ENCODE assay signal across 13 cellular contexts in the genomic region with DNA sequence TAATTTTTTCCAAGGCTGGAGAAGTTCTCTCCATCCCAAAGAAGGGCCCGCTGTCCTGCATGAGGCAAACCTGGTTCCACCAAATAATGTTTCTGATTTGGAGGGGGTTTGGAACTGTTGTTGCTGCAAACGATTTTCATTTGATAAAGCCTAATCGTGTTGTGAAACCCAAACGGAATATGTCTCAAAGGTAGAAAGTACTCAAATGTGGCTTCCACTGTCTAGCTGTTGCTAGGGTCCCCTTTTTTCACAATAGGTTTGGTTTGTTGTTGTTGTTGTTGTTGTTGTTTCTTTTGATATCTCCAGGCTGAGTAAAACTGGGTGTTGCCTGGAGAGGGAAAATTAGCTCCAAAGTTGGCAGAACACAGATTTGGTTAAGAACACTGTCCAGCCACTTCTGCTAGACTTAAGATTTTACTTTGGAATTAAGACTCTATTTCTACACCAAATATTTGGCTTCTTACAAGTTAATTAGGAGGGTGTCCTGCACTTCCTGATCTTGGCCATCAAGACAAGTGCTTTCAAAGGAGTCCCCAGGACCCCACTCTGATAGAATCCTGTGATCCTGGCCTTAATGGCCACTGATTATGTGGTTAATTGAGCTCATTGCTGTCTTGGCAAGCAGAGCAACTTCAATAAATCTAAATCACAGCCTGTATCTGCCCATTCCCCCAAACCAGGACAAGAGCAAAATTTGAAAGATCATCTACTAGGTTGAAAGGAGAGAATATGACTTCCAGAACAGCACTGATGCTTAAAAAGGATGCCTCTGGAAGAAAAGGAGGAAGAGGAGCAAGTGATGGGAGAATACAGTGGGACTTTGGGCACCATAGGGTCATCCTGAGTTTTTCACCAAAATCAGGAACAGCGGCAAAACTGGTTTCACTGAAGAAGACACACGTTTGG. TPM values are rescaled to one million over a fixed set of nuclear protein-coding genes. Genes with fewer than 3 reads are reported as not detected.
DNase-seq lines count a peak whose midpoint lies in the region; ATAC-seq and TF ChIP-seq lines count a peak whose summit lies in the region.
"Had no signal": no experiment of that assay in that cellular context is flagged by ENCODE, and none has a peak within 500 bp of the region (broad histone marks: within the 10 kb centered on the region; RNA-seq: fewer than 3 reads in every experiment).

No MANE protein-coding gene starts in this region.

- no peak overlapping the region for H2BK12ac ChIP-seq in H9 (ENCODE audit: insufficient read length, low read depth, low read length)

- H3K4me2 ChIP-seq in H9 (ENCODE audit: insufficient read depth, insufficient read length, low read length): no peak overlapping the region
- H3K4me2 ChIP-seq in OCI-LY3 (ENCODE audit: low read length): 0 out of 2 replicates have a peak overlapping the region, but pooled peaks have one; percentile 51
- no peak overlapping the region for H3K4me2 ChIP-seq in smooth muscle cell
- H3K4me2 ChIP-seq: KMS-11 had no signal

- H3K9me3 ChIP-seq in H9 (ENCODE audit: control insufficient read depth, low read depth, low read length) (no peaks in the 10 kb centered on the region), OCI-LY3 (ENCODE audit: insufficient read depth, low read length) (no peaks in the 10 kb centered on the region), iPS-15b (ENCODE audit: control insufficient read depth, insufficient read depth, low read length) (no peaks in the 10 kb centered on the region), smooth muscle cell (replicated peaks; ENCODE audit: low read depth) (no peaks in the 10 kb centered on the region)

- H3K27ac Mint-ChIP-seq in H9 (no peak overlapping the region), HFFc6 (no peak overlapping the region)
- H3K27ac Mint-ChIP-seq: CD14-positive monocyte had no signal

- H3K4me1 ChIP-seq in H9 (ENCODE audit: insufficient read depth, low read length) (peaks cover 3% of the 10 kb centered on the region; the same call in 1 of the 2 replicates), OCI-LY3 (ENCODE audit: low read length) (no peaks in the 10 kb centered on the region), iPS-15b (ENCODE audit: control insufficient read depth, insufficient read depth, low read length) (no peaks in the 10 kb centered on the region), smooth muscle cell (ENCODE audit: low read depth) (peaks cover 21% of the 10 kb centered on the region)

- no peaks in the 10 kb centered on the region for H3K79me1 ChIP-seq in H9 (ENCODE audit: insufficient read depth, low read depth, low read length, poor library complexity, severe bottlenecking)

- no peaks in the 10 kb centered on the region for H3K23me2 ChIP-seq in H9 (ENCODE audit: insufficient read length, low read depth, low read length, poor library complexity, severe bottlenecking)

- H3K36me3 Mint-ChIP-seq in H9 (ENCODE audit: insufficient read depth in 1 of 3, low read depth in 3 of 3) (peaks cover 0 to 3% (median 0%) of the 10 kb centered on the region in 3 experiments; a peak in 2 of 7 replicates), HFFc6 (ENCODE audit: low read depth) (peaks cover 8% of the 10 kb centered on the region; the same call in 1 of the 2 replicates)

- H3K4me3 ChIP-seq in OCI-LY3 (ENCODE audit: low read length) (no peak overlapping the region), iPS-15b (ENCODE audit: low read depth, low read length) (peak overlapping the region; percentile 3), smooth muscle cell (peak overlapping the region; percentile 50)

- H4K5ac ChIP-seq in H9 (ENCODE audit: insufficient read length, low read depth, low read length): no peak overlapping the region

- H2AK5ac ChIP-seq in H9 (ENCODE audit: insufficient read length, low read length): no peak overlapping the region

- H3K9ac ChIP-seq in H9 (ENCODE audit: extremely low read depth, insufficient read length, low read length) (no peak overlapping the region), OCI-LY3 (ENCODE audit: low read length) (no peak overlapping the region), iPS-15b (ENCODE audit: low read depth, low read length) (no peak overlapping the region), smooth muscle cell (ENCODE audit: low read depth) (no peak overlapping the region)
- H3K9ac ChIP-seq: KMS-11 had no signal

- H3K4me1 Mint-ChIP-seq in H9 (peaks cover 11 to 32% of the 10 kb centered on the region in 2 experiments), HFFc6 (ENCODE audit: low read depth) (peaks cover 24% of the 10 kb centered on the region)

- DNase-seq in H9 (peak; percentile 11), smooth muscle cell (lab: John Stamatoyannopoulos, UW; ENCODE audit: unreplicated experiment) (no peak), NCI-H187 treated with DMSO at 0.1 percent for 48 hours (lab: John Stamatoyannopoulos, UW) (no peak), HFFc6 (no peak)
- DNase-seq: MV-4-11 had no signal

- H3K27ac ChIP-seq in H9 (ENCODE audit: insufficient read length, low read depth, low read length): no peak overlapping the region
- no peak overlapping the region for H3K27ac ChIP-seq in OCI-LY3 (ENCODE audit: low read length)
- H3K27ac ChIP-seq in smooth muscle cell (ENCODE audit: low read depth): no peak overlapping the region
- H3K27ac ChIP-seq: KMS-11 had no signal

- no peak overlapping the region for H3K18ac ChIP-seq in H9 (ENCODE audit: insufficient read length, low read depth, low read length)

- H2BK15ac ChIP-seq in H9 (ENCODE audit: low read depth, low read length): no peak overlapping the region

- H3K27me3 Mint-ChIP-seq in H9 (ENCODE audit: low read depth) (peaks cover 98% of the 10 kb centered on the region), HFFc6 (ENCODE audit: insufficient read depth) (peaks cover 50% of the 10 kb centered on the region)

- H2AFZ ChIP-seq in H9 (ENCODE audit: low read length): no peak overlapping the region
- H2AFZ ChIP-seq in OCI-LY3 (ENCODE audit: low read depth, low read length): no peak overlapping the region
- no peak overlapping the region for H2AFZ ChIP-seq in smooth muscle cell (ENCODE audit: low read depth)

- no peak overlapping the region for H3K4me3 Mint-ChIP-seq in H9
- no peak overlapping the region for H3K4me3 Mint-ChIP-seq in HFFc6

- H2BK20ac ChIP-seq in H9 (ENCODE audit: low read depth, low read length, poor library complexity, severe bottlenecking): no peak overlapping the region

- no peak overlapping the region for H2BK5ac ChIP-seq in H9 (ENCODE audit: insufficient read length, low read length)

- H3K36me3 ChIP-seq in OCI-LY3 (replicated peaks; ENCODE audit: low read depth, low read length) (no peaks in the 10 kb centered on the region), iPS-15b (ENCODE audit: control insufficient read depth, insufficient read depth, low read length) (no peaks in the 10 kb centered on the region), smooth muscle cell (ENCODE audit: low read depth) (no peaks in the 10 kb centered on the region)

- no peak overlapping the region for H3K23ac ChIP-seq in H9 (ENCODE audit: insufficient read length, low read depth, low read length)

- no peak overlapping the region for H4K91ac ChIP-seq in H9 (ENCODE audit: insufficient read length, low read depth, low read length)

- no peak overlapping the region for H4K8ac ChIP-seq in H9 (replicated peaks; ENCODE audit: insufficient read length, low read depth, low read length)

- H3K9me3 Mint-ChIP-seq in H9 (peaks cover 11 to 14% of the 10 kb centered on the region in 2 experiments; a peak in 4 of 5 replicates), HFFc6 (no peaks in the 10 kb centered on the region)

- H2BK120ac ChIP-seq in H9 (ENCODE audit: low read depth, low read length, poor library complexity, severe bottlenecking): no peak overlapping the region

- TF ChIP-seq CTCF in H9 (conservative IDR thresholded peaks at IDR 0.05): no peak
- TF ChIP-seq CTCF in OCI-LY3 (IDR thresholded peaks at IDR 0.05; ENCODE audit: low read depth, low read length): no peak
- no peak for TF ChIP-seq CTCF in smooth muscle cell (IDR thresholded peaks at IDR 0.05; ENCODE audit: borderline replicate concordance, insufficient read depth, poor library complexity, severe bottlenecking)
- no peak for TF ChIP-seq CTCF in HFFc6 (IDR thresholded peaks at IDR 0.05)

- no peak overlapping the region for H3K56ac ChIP-seq in H9 (ENCODE audit: insufficient read length, low read depth, low read length)

- H3T11ph ChIP-seq in H9 (ENCODE audit: low read length): no peak overlapping the region

- no peaks in the 10 kb centered on the region for H3K79me2 ChIP-seq in H9 (ENCODE audit: insufficient read depth, low read length)
- H3K79me2 ChIP-seq in OCI-LY3 (ENCODE audit: low read length): no peaks in the 10 kb centered on the region
- no peaks in the 10 kb centered on the region for H3K79me2 ChIP-seq in smooth muscle cell (ENCODE audit: low read depth)

- no peak for ATAC-seq in HG02678 (IDR thresholded peaks at IDR 0.05; ENCODE audit: unreplicated experiment)

- no CpG with 5 or more reads among the region's 6 CpGs for WGBS in H9 (ENCODE audit: extremely low coverage, insufficient read length, low lambda C conversion rate)
- 24% methylated on average over 6 of the region's 6 CpGs for WGBS in smooth muscle cell (ENCODE audit: low lambda C conversion rate)

- no peak overlapping the region for H3K14ac ChIP-seq in H9 (ENCODE audit: insufficient read depth, low read length)

- H3K27me3 ChIP-seq in H9 (ENCODE audit: insufficient read depth, low read length): peaks cover 96% of the 10 kb centered on the region
- no peaks in the 10 kb centered on the region; the same call in 1 of the 2 replicates for H3K27me3 ChIP-seq in OCI-LY3 (ENCODE audit: low read depth, low read length)
- H3K27me3 ChIP-seq in iPS-15b (ENCODE audit: control insufficient read depth, insufficient read depth, low read length): peaks cover 95% of the 10 kb centered on the region
- H3K27me3 ChIP-seq in smooth muscle cell (ENCODE audit: low read depth): peaks cover 100% of the 10 kb centered on the region

- no peaks in the 10 kb centered on the region for H3F3A ChIP-seq in smooth muscle cell (ENCODE audit: low read depth)

- no peak overlapping the region for H3K4ac ChIP-seq in H9 (ENCODE audit: low read depth, low read length)

- H4K20me1 ChIP-seq in H9 (ENCODE audit: control insufficient read depth, insufficient read depth, insufficient read length) (no peaks in the 10 kb centered on the region), OCI-LY3 (ENCODE audit: insufficient read depth, low read length) (no peaks in the 10 kb centered on the region), smooth muscle cell (ENCODE audit: low read depth) (no peaks in the 10 kb centered on the region)

RNA-seq across cellular contexts. Expression of a gene that starts 3.3 kb away (rescaled TPM):
- total RNA-seq in H9 (2021) (not detected in 2 replicates), smooth muscle cell (0.31 and 1.9 TPM in 2 replicates)
- polyA plus RNA-seq in smooth muscle cell: 0.45 and 1.9 TPM in 2 replicates
- total RNA-seq in HFFc6 (2021; fragmentation: NEBNext Ultra II Directional; extraction: Animal tissue kit (Norgen Biotek cat#: 25700)): 1 to 10 TPM; 1.2 to 1.7 (median 1.5) TPM
- total RNA-seq: Right ventricle myocardium inferior had no signal
- polyA plus RNA-seq: CD14-positive monocyte had no signal

RNA-seq across cellular contexts. Expression of a gene that starts 5.4 kb away (rescaled TPM):
- total RNA-seq in H9 (2021) (not detected in 2 replicates), smooth muscle cell (0.04 TPM in 1 of 2 replicates, not detected in the other)
- not detected in 2 replicates for polyA plus RNA-seq in smooth muscle cell
- not detected for total RNA-seq in HFFc6 (2021; fragmentation: NEBNext Ultra II Directional; extraction: Animal tissue kit (Norgen Biotek cat#: 25700))
- total RNA-seq: H7, Right ventricle myocardium inferior, SK-MEL-5 had no signal
- polyA plus RNA-seq: CD14-positive monocyte had no signal

RNA-seq across cellular contexts. Expression of a gene that starts 10.4 kb away (rescaled TPM):
- total RNA-seq in H9 (2021): not detected in 2 replicates
- 0.54 TPM in 1 of 2 replicates, not detected in the other for total RNA-seq in smooth muscle cell
- polyA plus RNA-seq in smooth muscle cell: not detected in 2 replicates
- total RNA-seq in HFFc6 (2021; fragmentation: NEBNext Ultra II Directional; extraction: Animal tissue kit (Norgen Biotek cat#: 25700)): under 1 TPM in 4 of 6 experiments, not detected in 2; 0.19 to 0.36 (median 0.26) TPM
- total RNA-seq: H7, Right ventricle myocardium inferior had no signal
- polyA plus RNA-seq: CD14-positive monocyte had no signal

RNA-seq across cellular contexts. Expression of a gene that starts 17.9 kb away (rescaled TPM):
- total RNA-seq in H9 (2021) (not detected in 2 replicates), smooth muscle cell (4.4 and 9.8 TPM in 2 replicates)
- polyA plus RNA-seq in smooth muscle cell: 7.9 and 9.0 TPM in 2 replicates
- total RNA-seq in HFFc6 (2021; fragmentation: NEBNext Ultra II Directional; extraction: Animal tissue kit (Norgen Biotek cat#: 25700)): 10 to 100 TPM in 1 of 6 experiments, 1 to 10 TPM in 5; 6.0 to 10.2 (median 7.6) TPM
- total RNA-seq: H7, Right ventricle myocardium inferior had no signal
- polyA plus RNA-seq: CD14-positive monocyte had no signal

RNA-seq across cellular contexts. Expression of a gene that starts 27.4 kb away (rescaled TPM):
- total RNA-seq in H9 (2021): not detected in 2 replicates
- 6.7 and 9.9 TPM in 2 replicates for total RNA-seq in smooth muscle cell
- 10.6 and 11.4 TPM in 2 replicates for polyA plus RNA-seq in smooth muscle cell
- total RNA-seq in HFFc6 (2021; fragmentation: NEBNext Ultra II Directional; extraction: Animal tissue kit (Norgen Biotek cat#: 25700)): 10 to 100 TPM; 10.9 to 14.5 (median 12.8) TPM
- total RNA-seq: Right ventricle myocardium inferior, SK-MEL-5 had no signal
- polyA plus RNA-seq: CD14-positive monocyte had no signal
